25 cellular contexts compared by ENCODE assay signal in the genomic region with DNA sequence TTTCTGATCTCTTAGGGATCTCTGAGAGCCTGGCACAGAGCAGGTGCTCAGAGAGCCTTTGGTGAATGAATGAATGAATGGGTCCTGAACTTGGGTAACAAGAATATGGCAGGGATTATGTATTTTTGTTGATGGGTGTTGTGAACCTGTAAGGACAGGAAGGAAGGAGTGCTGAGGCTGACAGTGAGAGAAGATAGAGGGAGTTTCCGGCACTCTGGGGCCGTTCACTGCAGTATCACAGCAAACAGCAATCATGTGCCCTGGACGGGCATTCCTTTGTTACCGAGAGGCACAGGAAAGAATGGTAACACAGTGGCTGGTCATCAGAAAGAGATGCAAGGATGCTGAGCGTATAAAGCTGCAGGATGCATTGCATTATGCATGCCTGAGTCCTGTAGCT.
DNase-seq lines count a peak whose midpoint lies in the region; ATAC-seq and TF ChIP-seq lines count a peak whose summit lies in the region.
"Had no signal": no experiment of that assay in that cellular context is flagged by ENCODE, and none has a peak within 500 bp of the region (broad histone marks: within the 10 kb centered on the region; RNA-seq: fewer than 3 reads in every experiment).

No MANE protein-coding gene starts in this region.

- no peaks in the 10 kb centered on the region for H3K4me1 Mint-ChIP-seq in stimulated activated naive CD8-positive, alpha-beta T cell treated with anti-CD3 and anti-CD28 coated beads, Interleukin-15, Interleukin-2, amounts not matched to agents 100 ng/mL and 50 ng/mL, for 24 hours (ENCODE audit: low read depth)
- H3K4me1 Mint-ChIP-seq in activated T-helper 1 cell treated with anti-CD3 and anti-CD28 coated beads, Interleukin-12 subunit alpha, Interleukin-12 subunit beta, Interleukin-2, Interleukin-4 antibody, amounts not matched to agents 30 ng/mL and 10 ng/mL and 1 ng/mL, durations not matched to agents 14 hours and 24 hours and 36 hours (ENCODE audit: low read depth), result peaks cover 13% of the 10 kb centered on the region
- H3K4me1 Mint-ChIP-seq in natural killer cell treated with Interleukin-12 subunit alpha and Interleukin-12 subunit beta and Interleukin-15 and Interleukin-18, amount 100 ng/mL, for 72 hours (ENCODE audit: low read depth in 2 of 2), result peaks cover 7 to 14% of the 10 kb centered on the region in 2 donors

- POLR2A ChIA-PET in OCI-LY7 (lab: Charles Lee), result no interaction called here

- no TSS peak for BruUV-seq in OCI-LY7 (replicated peaks; lab: Mats Ljungman, UMichigan)

- H3K27me3 Mint-ChIP-seq in stimulated activated naive CD8-positive, alpha-beta T cell treated with anti-CD3 and anti-CD28 coated beads, Interleukin-15, Interleukin-2, amounts not matched to agents 100 ng/mL and 50 ng/mL, for 24 hours, result peaks cover 4% of the 10 kb centered on the region
- no peaks in the 10 kb centered on the region for H3K27me3 Mint-ChIP-seq in activated T-helper 1 cell treated with anti-CD3 and anti-CD28 coated beads, Interleukin-12 subunit alpha, Interleukin-12 subunit beta, Interleukin-2, Interleukin-4 antibody, amounts not matched to agents 30 ng/mL and 10 ng/mL and 1 ng/mL, durations not matched to agents 14 hours and 24 hours and 36 hours (ENCODE audit: insufficient read depth)
- H3K27me3 Mint-ChIP-seq in natural killer cell treated with Interleukin-12 subunit alpha and Interleukin-12 subunit beta and Interleukin-15 and Interleukin-18, amount 100 ng/mL, for 72 hours, result peaks cover 0 to 7% of the 10 kb centered on the region in 2 donors

- peaks cover 6% of the 10 kb centered on the region for H3K36me3 Mint-ChIP-seq in stimulated activated naive CD8-positive, alpha-beta T cell treated with anti-CD3 and anti-CD28 coated beads, Interleukin-15, Interleukin-2, amounts not matched to agents 100 ng/mL and 50 ng/mL, for 24 hours (ENCODE audit: low read depth)
- H3K36me3 Mint-ChIP-seq in activated T-helper 1 cell treated with anti-CD3 and anti-CD28 coated beads, Interleukin-12 subunit alpha, Interleukin-12 subunit beta, Interleukin-2, Interleukin-4 antibody, amounts not matched to agents 30 ng/mL and 10 ng/mL and 1 ng/mL, durations not matched to agents 14 hours and 24 hours and 36 hours (ENCODE audit: low read depth), result no peaks in the 10 kb centered on the region
- H3K36me3 Mint-ChIP-seq in natural killer cell treated with Interleukin-12 subunit alpha and Interleukin-12 subunit beta and Interleukin-15 and Interleukin-18, amount 100 ng/mL, for 72 hours, result peaks cover 6% of the 10 kb centered on the region

- peaks cover under 1% of the 10 kb centered on the region; the same call in 1 of the 2 replicates for H3K9me3 ChIP-seq in OCI-LY7 (ENCODE audit: low read length)
- H3K9me3 ChIP-seq: transverse colon had no signal

- no peaks in the 10 kb centered on the region for H3K4me1 ChIP-seq in OCI-LY7 (ENCODE audit: insufficient read depth, low read length, poor library complexity, severe bottlenecking)

- peak overlapping the region; percentile 4 for H3K27ac Mint-ChIP-seq in stimulated activated naive CD8-positive, alpha-beta T cell treated with anti-CD3 and anti-CD28 coated beads, Interleukin-15, Interleukin-2, amounts not matched to agents 100 ng/mL and 50 ng/mL, for 24 hours
- no peak overlapping the region for H3K27ac Mint-ChIP-seq in activated T-helper 1 cell treated with anti-CD3 and anti-CD28 coated beads, Interleukin-12 subunit alpha, Interleukin-12 subunit beta, Interleukin-2, Interleukin-4 antibody, amounts not matched to agents 30 ng/mL and 10 ng/mL and 1 ng/mL, durations not matched to agents 14 hours and 24 hours and 36 hours
- peak overlapping the region; percentile 1 for H3K27ac Mint-ChIP-seq in natural killer cell treated with Interleukin-12 subunit alpha and Interleukin-12 subunit beta and Interleukin-15 and Interleukin-18, amount 100 ng/mL, for 72 hours
- H3K27ac Mint-ChIP-seq: H9 had no signal

- no peak overlapping the region for H3K4me3 Mint-ChIP-seq in stimulated activated naive CD8-positive, alpha-beta T cell treated with anti-CD3 and anti-CD28 coated beads, Interleukin-15, Interleukin-2, amounts not matched to agents 100 ng/mL and 50 ng/mL, for 24 hours
- no peak overlapping the region for H3K4me3 Mint-ChIP-seq in activated T-helper 1 cell treated with anti-CD3 and anti-CD28 coated beads, Interleukin-12 subunit alpha, Interleukin-12 subunit beta, Interleukin-2, Interleukin-4 antibody, amounts not matched to agents 30 ng/mL and 10 ng/mL and 1 ng/mL, durations not matched to agents 14 hours and 24 hours and 36 hours
- no peak overlapping the region for H3K4me3 Mint-ChIP-seq in natural killer cell treated with Interleukin-12 subunit alpha and Interleukin-12 subunit beta and Interleukin-15 and Interleukin-18, amount 100 ng/mL, for 72 hours
- H3K4me3 Mint-ChIP-seq: activated CD4-positive, alpha-beta T cell treated with anti-CD3 and anti-CD28 coated beads, Interleukin-2, amount 10 ng/mL, durations not matched to agents 7 days and 5 days; H9 had no signal

- H3K9me3 Mint-ChIP-seq in stimulated activated naive CD8-positive, alpha-beta T cell treated with anti-CD3 and anti-CD28 coated beads, Interleukin-15, Interleukin-2, amounts not matched to agents 100 ng/mL and 50 ng/mL, for 24 hours, result peaks cover 5% of the 10 kb centered on the region
- H3K9me3 Mint-ChIP-seq in activated T-helper 1 cell treated with anti-CD3 and anti-CD28 coated beads, Interleukin-12 subunit alpha, Interleukin-12 subunit beta, Interleukin-2, Interleukin-4 antibody, amounts not matched to agents 30 ng/mL and 10 ng/mL and 1 ng/mL, durations not matched to agents 14 hours and 24 hours and 36 hours, result no peaks in the 10 kb centered on the region
- no peaks in the 10 kb centered on the region for H3K9me3 Mint-ChIP-seq in natural killer cell treated with Interleukin-12 subunit alpha and Interleukin-12 subunit beta and Interleukin-15 and Interleukin-18, amount 100 ng/mL, for 72 hours

- H3K9me2 ChIP-seq in OCI-LY7 (ENCODE audit: insufficient read depth, low read length), result no peaks in the 10 kb centered on the region

- H2AFZ ChIP-seq in OCI-LY7 (ENCODE audit: low read length), result no peak overlapping the region
- H2AFZ ChIP-seq: hepatocyte had no signal

- ATAC-seq in stimulated activated naive CD8-positive, alpha-beta T cell treated with anti-CD3 and anti-CD28 coated beads, Interleukin-15, Interleukin-2, amounts not matched to agents 100 U/mL and 50 U/mL, for 24 hours, result no peak
- peak; percentile 53 to 65 for ATAC-seq in natural killer cell treated with Interleukin-12 subunit alpha and Interleukin-12 subunit beta and Interleukin-15 and Interleukin-18, amount 100 ng/mL, for 72 hours
- ATAC-seq in HG03139 (IDR thresholded peaks at IDR 0.05; ENCODE audit: unreplicated experiment), result no peak
- ATAC-seq: lower lobe of right lung had no signal

- no peak overlapping the region for H3K27ac ChIP-seq in OCI-LY7 (ENCODE audit: low read depth, low read length, poor library complexity, severe bottlenecking)
- H3K27ac ChIP-seq: hepatocyte, lower lobe of right lung, transverse colon had no signal

- no peak for DNase-seq in stimulated activated naive CD8-positive, alpha-beta T cell treated with anti-CD3 and anti-CD28 coated beads, Interleukin-15, Interleukin-2, amounts not matched to agents 100 U/mL and 50 U/mL, for 24 hours
- peak; percentile 12 for DNase-seq in activated T-helper 1 cell treated with anti-CD3 and anti-CD28 coated beads, Interleukin-12 subunit alpha, Interleukin-12 subunit beta, Interleukin-2, Interleukin-4 antibody, amounts not matched to agents 30 ng/mL and 10 ng/mL and 1 ng/mL, durations not matched to agents 14 hours and 24 hours and 36 hours (ENCODE audit: low spot score)
- no peak for DNase-seq in natural killer cell treated with Interleukin-12 subunit alpha and Interleukin-12 subunit beta and Interleukin-15 and Interleukin-18, amount 100 ng/mL, for 72 hours (ENCODE audit: low spot score)
- DNase-seq in OCI-LY7 (ENCODE audit: low spot score) (no peak), occipital lobe (lab: John Stamatoyannopoulos, UW) (no peak)
- DNase-seq: activated CD4-positive, alpha-beta T cell treated with anti-CD3 and anti-CD28 coated beads, Interleukin-2, amount 10 ng/mL, durations not matched to agents 7 days and 5 days; caudate nucleus; EL; foreskin fibroblast; H9; KBM-7; lower lobe of right lung; NCI-H146; NCI-H2171 treated with DMSO at 0.1 percent for 48 hours; NCI-H69; OCI-M1; posterior cingulate gyrus; SHP77; stimulated activated CD4-positive, alpha-beta T cell treated with anti-CD3 and anti-CD28 coated beads, Interleukin-1b, Interleukin-23, amount 100 ng/mL, for 48 hours; stimulated activated naive CD4-positive, alpha-beta T cell treated with Interleukin-2 at 50 U/mL for 16 hours; SW 1271; transverse colon had no signal

- CTCF ChIA-PET in OCI-LY7 (lab: Charles Lee; ENCODE audit: unreplicated experiment), result no interaction called here

- no peaks in the 10 kb centered on the region for H4K20me1 ChIP-seq in OCI-LY7 (ENCODE audit: insufficient read depth, low read length)

- intact Hi-C loops in activated T-helper 1 cell treated with anti-CD3 and anti-CD28 coated beads, Interleukin-12 subunit alpha, Interleukin-12 subunit beta, Interleukin-2, Interleukin-4 antibody, amounts not matched to agents 30 ng/mL and 10 ng/mL and 1 ng/mL, durations not matched to agents 14 hours and 24 hours and 36 hours (cut with micrococcal nuclease), result no loop called here
- intact Hi-C loops in OCI-LY7 (cut with micrococcal nuclease; ENCODE audit: unreplicated experiment), result no loop called here

- no peaks in the 10 kb centered on the region for H3K79me2 ChIP-seq in OCI-LY7 (ENCODE audit: insufficient read depth, low read depth, low read length)
- H3K79me2 ChIP-seq: hepatocyte had no signal

- no peak overlapping the region for H3K4me3 ChIP-seq in OCI-LY7 (ENCODE audit: low read depth, low read length, poor library complexity, severe bottlenecking)
- H3K4me3 ChIP-seq: hepatocyte, lower lobe of right lung, transverse colon had no signal

- no peak for TF ChIP-seq CTCF in OCI-LY7 (conservative IDR thresholded peaks at IDR 0.05; ENCODE audit: low read length)

- no peak overlapping the region for H3K4me2 ChIP-seq in OCI-LY7 (ENCODE audit: low read length)
- H3K4me2 ChIP-seq: hepatocyte had no signal

- no peaks in the 10 kb centered on the region for H3K36me3 ChIP-seq in OCI-LY7 (ENCODE audit: insufficient read depth, low read length)
- H3K36me3 ChIP-seq: lower lobe of right lung, transverse colon had no signal

Comparison
In these comparisons a context has a peak if more than half of its experiments do, and no peak if none do; other contexts are left out.
1. ATAC-seq: peak in natural killer cell treated with Interleukin-12 subunit alpha and Interleukin-12 subunit beta and Interleukin-15 and Interleukin-18, amount 100 ng/mL, for 72 hours (2 of 2); none in stimulated activated naive CD8-positive, alpha-beta T cell treated with anti-CD3 and anti-CD28 coated beads, Interleukin-15, Interleukin-2, amounts not matched to agents 100 U/mL and 50 U/mL, for 24 hours (single experiment) and HG03139 (single experiment).